Comparison of ENCODE assay signal across 8 cellular contexts in genomic region chr16:80997139-80997798, GRCh38. TPM values are rescaled to one million over a fixed set of nuclear protein-coding genes. Genes with fewer than 3 reads are reported as not detected.
DNase-seq lines count a peak whose midpoint lies in the region; ATAC-seq and TF ChIP-seq lines count a peak whose summit lies in the region.

No MANE protein-coding gene starts in this region.

- no peak overlapping the region for H2BK5ac ChIP-seq in mesendoderm (ENCODE audit: low read length)

- H3K4me2 ChIP-seq in mesendoderm (ENCODE audit: low read length), result no peak overlapping the region

- H3K9ac ChIP-seq in mesendoderm (ENCODE audit: low read length), result no peak overlapping the region

- H3K4me1 Mint-ChIP-seq in activated naive CD4-positive, alpha-beta T cell treated with anti-CD3 and anti-CD28 coated beads, Interleukin-2, amount 10 ng/mL, durations not matched to agents 7 days and 5 days, result peaks cover 64% of the 10 kb centered on the region

- H3K27me3 ChIP-seq in brain microvascular endothelial cell (replicated peaks) (no peaks in the 10 kb centered on the region), mesendoderm (ENCODE audit: insufficient read depth, low read length, poor library complexity) (no peaks in the 10 kb centered on the region)

- H3K4ac ChIP-seq in mesendoderm (ENCODE audit: low read depth, low read length), result no peak overlapping the region

- no peak overlapping the region for H2AK5ac ChIP-seq in mesendoderm (ENCODE audit: low read length)

- H3K27ac Mint-ChIP-seq in activated naive CD4-positive, alpha-beta T cell treated with anti-CD3 and anti-CD28 coated beads, Interleukin-2, amount 10 ng/mL, durations not matched to agents 7 days and 5 days, result peak overlapping the region; percentile 91

- no peak overlapping the region for H2BK15ac ChIP-seq in mesendoderm (replicated peaks; ENCODE audit: low read depth)

- H3K56ac ChIP-seq in mesendoderm (ENCODE audit: low read length), result no peak overlapping the region

- no peaks in the 10 kb centered on the region for H3K27me3 Mint-ChIP-seq in activated naive CD4-positive, alpha-beta T cell treated with anti-CD3 and anti-CD28 coated beads, Interleukin-2, amount 10 ng/mL, durations not matched to agents 7 days and 5 days

- H3K4me3 ChIP-seq in brain microvascular endothelial cell (ENCODE audit: low read depth, low read length), result no peak overlapping the region
- H3K4me3 ChIP-seq in mesendoderm (ENCODE audit: low read length), result no peak overlapping the region

- peak overlapping the region; percentile 26 for H3K27ac ChIP-seq in brain microvascular endothelial cell
- no peak overlapping the region for H3K27ac ChIP-seq in mesendoderm (ENCODE audit: low read depth, low read length)

- in situ Hi-C loops in brain microvascular endothelial cell (cut with HindIII; ENCODE audit: low pct_ligation_motif_present, low sequenced_read_pairs), result no loop called here

- CTCF ChIA-PET in activated naive CD4-positive, alpha-beta T cell treated with anti-CD3 and anti-CD28 coated beads, Interleukin-2, amount 10 ng/mL, durations not matched to agents 7 days and 5 days (lab: Charles Lee), result interaction anchor here (1.8 kb wide), 1 partner anchor 10 kb away, joined by 5 read pairs; no protein-coding TSS in a partner anchor

- no peak for TF ChIP-seq CTCF in brain microvascular endothelial cell (IDR thresholded peaks at IDR 0.05; ENCODE audit: low read depth, low read length, missing control alignments)

- peaks cover 52% of the 10 kb centered on the region for H3K36me3 Mint-ChIP-seq in activated naive CD4-positive, alpha-beta T cell treated with anti-CD3 and anti-CD28 coated beads, Interleukin-2, amount 10 ng/mL, durations not matched to agents 7 days and 5 days

- no peak overlapping the region for H3K18ac ChIP-seq in mesendoderm (ENCODE audit: low read length)

- H3K36me3 ChIP-seq in brain microvascular endothelial cell (replicated peaks) (no peaks in the 10 kb centered on the region), mesendoderm (ENCODE audit: control insufficient read depth, insufficient read depth, low read length) (no peaks in the 10 kb centered on the region)

- WGBS in mesendoderm (ENCODE audit: extremely low coverage, insufficient coverage, low lambda C conversion rate), result 100% methylated on average over 2 of the region's 9 CpGs

- ATAC-seq in HG03135 (IDR thresholded peaks at IDR 0.05; ENCODE audit: unreplicated experiment), result peak; percentile 55

- H3K79me2 ChIP-seq in mesendoderm (ENCODE audit: control insufficient read depth, insufficient read depth, low read length), result peaks cover 38% of the 10 kb centered on the region

- no peaks in the 10 kb centered on the region for H3K4me1 ChIP-seq in mesendoderm (ENCODE audit: control insufficient read depth, low read depth, low read length)

- no peak overlapping the region for H4K8ac ChIP-seq in mesendoderm (ENCODE audit: low read depth, low read length)

- H3K79me1 ChIP-seq in mesendoderm (ENCODE audit: low read length), result peaks cover 11% of the 10 kb centered on the region

- H4K5ac ChIP-seq in mesendoderm (ENCODE audit: low read length), result no peak overlapping the region

- H3K23ac ChIP-seq in mesendoderm (ENCODE audit: low read length), result no peak overlapping the region

- peak overlapping the region; percentile 75 for H3K4me3 Mint-ChIP-seq in activated naive CD4-positive, alpha-beta T cell treated with anti-CD3 and anti-CD28 coated beads, Interleukin-2, amount 10 ng/mL, durations not matched to agents 7 days and 5 days

- no peak for DNase-seq in activated naive CD4-positive, alpha-beta T cell treated with anti-CD3 and anti-CD28 coated beads, Interleukin-2, amount 10 ng/mL, durations not matched to agents 7 days and 5 days
- DNase-seq in activated naive CD4-positive, alpha-beta T cell treated with anti-CD3 and anti-CD28 coated beads, Interleukin-2, amount 50 U/mL, for 16 hours, result no peak
- no peak for DNase-seq in brain microvascular endothelial cell
- DNase-seq in renal cortical epithelial cell (ENCODE audit: low read depth), result peak; percentile 82
- no peak for DNase-seq in stimulated activated CD8-positive, alpha-beta memory T cell treated with anti-CD3 and anti-CD28 coated beads, Interleukin-4, amount 100 ng/mL, for 48 hours
- DNase-seq in SIG-M5 (lab: John Stamatoyannopoulos, UW), result no peak
- no peak for DNase-seq in mesendoderm

- no peak overlapping the region for H2BK120ac ChIP-seq in mesendoderm (ENCODE audit: low read depth, low read length)

- H3K9me3 Mint-ChIP-seq in activated naive CD4-positive, alpha-beta T cell treated with anti-CD3 and anti-CD28 coated beads, Interleukin-2, amount 10 ng/mL, durations not matched to agents 7 days and 5 days, result no peaks in the 10 kb centered on the region

RNA-seq across cellular contexts. Expression of gene CMC2, which starts 9.4 kb away (rescaled TPM):
- 42.7 and 43.2 TPM in 2 replicates for total RNA-seq in renal cortical epithelial cell
- polyA plus RNA-seq in mesendoderm (2013, experiment 1 of 2), result 181 TPM
- 174 TPM for polyA plus RNA-seq in mesendoderm (2013, experiment 2 of 2)

RNA-seq across cellular contexts. Expression of gene CENPN, which starts 9.7 kb away (rescaled TPM):
- total RNA-seq in renal cortical epithelial cell, result 8.1 and 28.5 TPM in 2 replicates
- polyA plus RNA-seq in mesendoderm (2013, experiment 1 of 2), result 80.1 TPM
- polyA plus RNA-seq in mesendoderm (2013, experiment 2 of 2), result 73.8 TPM

RNA-seq across cellular contexts. Expression of gene ATMIN, which starts 38.4 kb away (rescaled TPM):
- total RNA-seq in renal cortical epithelial cell, result 43.1 and 55.4 TPM in 2 replicates
- 42.0 TPM for polyA plus RNA-seq in mesendoderm (2013, experiment 1 of 2)
- 45.1 TPM for polyA plus RNA-seq in mesendoderm (2013, experiment 2 of 2)
